Comparison of ENCODE assay signal across 1 cellular context in the genomic region with DNA sequence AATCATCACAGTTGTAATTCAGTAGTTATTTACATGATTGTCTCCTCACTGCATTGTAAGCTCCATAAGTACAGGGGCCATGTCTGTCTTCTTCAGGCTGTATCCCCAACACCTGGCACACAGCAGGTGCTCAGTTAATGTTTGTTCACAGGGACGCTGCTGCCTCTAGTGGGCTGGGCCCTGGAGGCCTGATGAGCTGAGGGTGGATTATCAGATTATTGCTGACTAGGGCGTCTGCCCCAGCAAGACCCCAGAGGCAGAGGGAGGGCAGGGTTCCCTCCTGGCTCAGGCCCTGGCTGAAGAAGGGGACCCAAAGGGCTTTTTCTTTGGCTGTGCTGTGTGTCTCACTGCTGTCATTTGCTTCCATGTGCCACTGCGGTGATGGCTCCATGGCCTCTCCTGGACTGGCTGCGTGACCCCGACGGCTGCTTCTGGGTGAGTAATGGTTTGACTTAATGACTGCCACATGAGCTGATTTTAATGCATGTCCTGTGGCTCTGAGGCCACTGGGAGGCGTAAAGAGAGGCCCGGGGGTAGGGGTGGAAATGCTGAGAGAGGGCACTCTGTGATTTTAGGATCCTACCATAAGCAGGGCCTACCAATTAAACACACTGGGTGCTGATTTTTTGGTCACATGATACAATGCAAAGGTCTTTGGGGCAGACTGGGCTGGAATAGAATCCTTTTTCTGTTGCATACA.
TF ChIP-seq lines count a peak whose summit lies in the region.

No MANE protein-coding gene starts in this region.

TF ChIP-seq in K562, 482 proteins besides CTCF, POLR2A, EP300 and RAD21 (continued from another document and continues in another):
- TF ChIP-seq, protein P1, sequence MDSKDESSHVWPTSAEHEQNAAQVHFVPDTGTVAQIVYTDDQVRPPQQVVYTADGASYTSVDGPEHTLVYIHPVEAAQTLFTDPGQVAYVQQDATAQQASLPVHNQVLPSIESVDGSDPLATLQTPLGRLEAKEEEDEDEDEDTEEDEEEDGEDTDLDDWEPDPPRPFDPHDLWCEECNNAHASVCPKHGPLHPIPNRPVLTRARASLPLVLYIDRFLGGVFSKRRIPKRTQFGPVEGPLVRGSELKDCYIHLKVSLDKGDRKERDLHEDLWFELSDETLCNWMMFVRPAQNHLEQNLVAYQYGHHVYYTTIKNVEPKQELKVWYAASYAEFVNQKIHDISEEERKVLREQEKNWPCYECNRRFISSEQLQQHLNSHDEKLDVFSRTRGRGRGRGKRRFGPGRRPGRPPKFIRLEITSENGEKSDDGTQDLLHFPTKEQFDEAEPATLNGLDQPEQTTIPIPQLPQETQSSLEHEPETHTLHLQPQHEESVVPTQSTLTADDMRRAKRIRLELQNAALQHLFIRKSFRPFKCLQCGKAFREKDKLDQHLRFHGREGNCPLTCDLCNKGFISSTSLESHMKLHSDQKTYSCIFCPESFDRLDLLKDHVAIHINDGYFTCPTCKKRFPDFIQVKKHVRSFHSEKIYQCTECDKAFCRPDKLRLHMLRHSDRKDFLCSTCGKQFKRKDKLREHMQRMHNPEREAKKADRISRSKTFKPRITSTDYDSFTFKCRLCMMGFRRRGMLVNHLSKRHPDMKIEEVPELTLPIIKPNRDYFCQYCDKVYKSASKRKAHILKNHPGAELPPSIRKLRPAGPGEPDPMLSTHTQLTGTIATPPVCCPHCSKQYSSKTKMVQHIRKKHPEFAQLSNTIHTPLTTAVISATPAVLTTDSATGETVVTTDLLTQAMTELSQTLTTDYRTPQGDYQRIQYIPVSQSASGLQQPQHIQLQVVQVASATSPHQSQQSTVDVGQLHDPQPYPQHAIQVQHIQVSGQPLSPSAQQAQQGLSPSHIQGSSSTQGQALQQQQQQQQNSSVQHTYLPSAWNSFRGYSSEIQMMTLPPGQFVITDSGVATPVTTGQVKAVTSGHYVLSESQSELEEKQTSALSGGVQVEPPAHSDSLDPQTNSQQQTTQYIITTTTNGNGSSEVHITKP (IDR thresholded peaks at IDR 0.05; ENCODE audit: partially characterized antibody) = no peak
- TF ChIP-seq KDM1A (IDR thresholded peaks at IDR 0.05) (peak; percentile 57 to 61; a peak in 2 of 4 replicates), ESRRA (IDR thresholded peaks at IDR 0.05; ENCODE audit: borderline replicate concordance, low read depth) (no peak), DIDO1 (tag; IDR thresholded peaks at IDR 0.05; ENCODE audit: low read depth) (no peak), MEIS2 (IDR thresholded peaks at IDR 0.05; ENCODE audit: partially characterized antibody) (peak; percentile 70), KLF13 (tag; IDR thresholded peaks at IDR 0.05; ENCODE audit: borderline replicate concordance, low read depth) (no peak), BCLAF1 (IDR thresholded peaks at IDR 0.05; ENCODE audit: borderline replicate concordance in 1 of 2, control insufficient read depth in 1 of 2, low read depth in 2 of 2, low read length in 1 of 2) (no peak), NONO (IDR thresholded peaks at IDR 0.05; ENCODE audit: low read depth in 2 of 2, low read length in 1 of 2) (no peak), RB1 (IDR thresholded peaks at IDR 0.05; ENCODE audit: low read depth) (no peak), ZNF143 (CRISPR knock-in tag; IDR thresholded peaks at IDR 0.05) (no peak), MYNN (IDR thresholded peaks at IDR 0.05) (no peak), MYNN (CRISPR knock-in tag; IDR thresholded peaks at IDR 0.05) (no peak), TEAD2 (tag; IDR thresholded peaks at IDR 0.05) (no peak), SAFB (IDR thresholded peaks at IDR 0.05; ENCODE audit: borderline replicate concordance, low read depth, low read length) (no peak), MYBL2 (IDR thresholded peaks at IDR 0.05; ENCODE audit: low read depth) (no peak), MYBL2 (CRISPR knock-in tag; IDR thresholded peaks at IDR 0.05; ENCODE audit: borderline replicate concordance) (no peak), ZNF696 (CRISPR knock-in tag; conservative IDR thresholded peaks at IDR 0.05) (no peak), RBFOX2 (IDR thresholded peaks at IDR 0.05; ENCODE audit: low read depth, low read length) (peak; percentile 37; the same call in 1 of the 2 replicates), RCOR1 (IDR thresholded peaks at IDR 0.05; ENCODE audit: borderline replicate concordance in 1 of 2, low read depth in 2 of 2, low read length in 2 of 2) (peak; percentile 29 to 58; a peak in 2 of 4 replicates), SMAD1 (IDR thresholded peaks at IDR 0.05; ENCODE audit: low read depth, low read length, partially characterized antibody) (peak; percentile 45), MAX (CRISPR knock-in tag; IDR thresholded peaks at IDR 0.05) (peak; percentile 54; the same call in 1 of the 2 replicates), MEF2A (IDR thresholded peaks at IDR 0.05; ENCODE audit: control insufficient read depth, low read depth, low read length) (no peak), TEAD1 (CRISPR knock-in tag; IDR thresholded peaks at IDR 0.05) (no peak), ZNF384 (IDR thresholded peaks at IDR 0.05; ENCODE audit: low read depth, low read length) (no peak), NR2C1 (IDR thresholded peaks at IDR 0.05) (no peak), NR2C1 (tag; IDR thresholded peaks at IDR 0.05) (0 out of 2 replicates have a peak, but pooled peaks have one; percentile 36), YY1 (IDR thresholded peaks at IDR 0.05; ENCODE audit: borderline replicate concordance in 1 of 3, control insufficient read depth in 1 of 3, extremely low read depth in 1 of 3, insufficient read depth in 3 of 3, insufficient read length in 1 of 3, insufficient replicate concordance in 2 of 3, low read depth in 1 of 3, low read length in 2 of 3) (peak in 1 of 3 experiments; percentile 13), MAFK (IDR thresholded peaks at IDR 0.05; ENCODE audit: low read length) (peak; percentile 35), PTRF (tag; IDR thresholded peaks at IDR 0.05) (no peak), ZC3H8 (IDR thresholded peaks at IDR 0.05) (no peak), KLF1 (tag; IDR thresholded peaks at IDR 0.05) (no peak), CHD4 (IDR thresholded peaks at IDR 0.05; ENCODE audit: insufficient read depth, insufficient replicate concordance, low read depth, low read length, poor library complexity, severe bottlenecking) (no peak), C11orf30 (IDR thresholded peaks at IDR 0.05; ENCODE audit: low read depth) (peak; percentile 80), ZFP30 (CRISPR knock-in tag; IDR thresholded peaks at IDR 0.05; ENCODE audit: borderline replicate concordance) (no peak), SMC3 (conservative IDR thresholded peaks at IDR 0.05; ENCODE audit: insufficient read depth, low read depth, low read length) (peak; percentile 53; the same call in 1 of the 2 replicates), POU5F1 (IDR thresholded peaks at IDR 0.05; ENCODE audit: borderline replicate concordance, low read depth, low read length, partially characterized antibody) (no peak)
- TF ChIP-seq, protein P2, sequence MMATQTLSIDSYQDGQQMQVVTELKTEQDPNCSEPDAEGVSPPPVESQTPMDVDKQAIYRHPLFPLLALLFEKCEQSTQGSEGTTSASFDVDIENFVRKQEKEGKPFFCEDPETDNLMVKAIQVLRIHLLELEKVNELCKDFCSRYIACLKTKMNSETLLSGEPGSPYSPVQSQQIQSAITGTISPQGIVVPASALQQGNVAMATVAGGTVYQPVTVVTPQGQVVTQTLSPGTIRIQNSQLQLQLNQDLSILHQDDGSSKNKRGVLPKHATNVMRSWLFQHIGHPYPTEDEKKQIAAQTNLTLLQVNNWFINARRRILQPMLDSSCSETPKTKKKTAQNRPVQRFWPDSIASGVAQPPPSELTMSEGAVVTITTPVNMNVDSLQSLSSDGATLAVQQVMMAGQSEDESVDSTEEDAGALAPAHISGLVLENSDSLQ (IDR thresholded peaks at IDR 0.05) = peak; percentile 46; the same call in 1 of the 2 replicates
- TF ChIP-seq, protein P3, sequence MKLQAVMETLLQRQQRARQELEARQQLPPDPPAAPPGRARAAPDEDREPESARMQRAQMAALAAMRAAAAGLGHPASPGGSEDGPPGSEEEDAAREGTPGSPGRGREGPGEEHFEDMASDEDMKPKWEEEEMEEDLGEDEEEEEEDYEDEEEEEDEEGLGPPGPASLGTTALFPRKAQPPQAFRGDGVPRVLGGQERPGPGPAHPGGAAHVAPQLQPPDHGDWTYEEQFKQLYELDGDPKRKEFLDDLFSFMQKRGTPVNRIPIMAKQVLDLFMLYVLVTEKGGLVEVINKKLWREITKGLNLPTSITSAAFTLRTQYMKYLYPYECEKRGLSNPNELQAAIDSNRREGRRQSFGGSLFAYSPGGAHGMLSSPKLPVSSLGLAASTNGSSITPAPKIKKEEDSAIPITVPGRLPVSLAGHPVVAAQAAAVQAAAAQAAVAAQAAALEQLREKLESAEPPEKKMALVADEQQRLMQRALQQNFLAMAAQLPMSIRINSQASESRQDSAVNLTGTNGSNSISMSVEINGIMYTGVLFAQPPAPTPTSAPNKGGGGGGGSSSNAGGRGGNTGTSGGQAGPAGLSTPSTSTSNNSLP (IDR thresholded peaks at IDR 0.05; ENCODE audit: borderline replicate concordance, low read depth, low read length) = peak; percentile 16; the same call in 1 of the 2 replicates
- TF ChIP-seq, protein P4, sequence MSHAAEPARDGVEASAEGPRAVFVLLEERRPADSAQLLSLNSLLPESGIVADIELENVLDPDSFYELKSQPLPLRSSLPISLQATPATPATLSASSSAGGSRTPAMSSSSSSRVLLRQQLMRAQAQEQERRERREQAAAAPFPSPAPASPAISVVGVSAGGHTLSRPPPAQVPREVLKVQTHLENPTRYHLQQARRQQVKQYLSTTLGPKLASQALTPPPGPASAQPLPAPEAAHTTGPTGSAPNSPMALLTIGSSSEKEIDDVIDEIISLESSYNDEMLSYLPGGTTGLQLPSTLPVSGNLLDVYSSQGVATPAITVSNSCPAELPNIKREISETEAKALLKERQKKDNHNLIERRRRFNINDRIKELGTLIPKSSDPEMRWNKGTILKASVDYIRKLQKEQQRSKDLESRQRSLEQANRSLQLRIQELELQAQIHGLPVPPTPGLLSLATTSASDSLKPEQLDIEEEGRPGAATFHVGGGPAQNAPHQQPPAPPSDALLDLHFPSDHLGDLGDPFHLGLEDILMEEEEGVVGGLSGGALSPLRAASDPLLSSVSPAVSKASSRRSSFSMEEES (CRISPR knock-in tag; IDR thresholded peaks at IDR 0.05) = peak; percentile 68
- TF ChIP-seq, protein P5, sequence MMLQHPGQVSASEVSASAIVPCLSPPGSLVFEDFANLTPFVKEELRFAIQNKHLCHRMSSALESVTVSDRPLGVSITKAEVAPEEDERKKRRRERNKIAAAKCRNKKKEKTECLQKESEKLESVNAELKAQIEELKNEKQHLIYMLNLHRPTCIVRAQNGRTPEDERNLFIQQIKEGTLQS (IDR thresholded peaks at IDR 0.05) = 0 out of 2 replicates have a peak, but pooled peaks have one; percentile 31
- TF ChIP-seq, protein P5 (CRISPR knock-in tag; conservative IDR thresholded peaks at IDR 0.05) = no peak
- TF ChIP-seq, protein P6, sequence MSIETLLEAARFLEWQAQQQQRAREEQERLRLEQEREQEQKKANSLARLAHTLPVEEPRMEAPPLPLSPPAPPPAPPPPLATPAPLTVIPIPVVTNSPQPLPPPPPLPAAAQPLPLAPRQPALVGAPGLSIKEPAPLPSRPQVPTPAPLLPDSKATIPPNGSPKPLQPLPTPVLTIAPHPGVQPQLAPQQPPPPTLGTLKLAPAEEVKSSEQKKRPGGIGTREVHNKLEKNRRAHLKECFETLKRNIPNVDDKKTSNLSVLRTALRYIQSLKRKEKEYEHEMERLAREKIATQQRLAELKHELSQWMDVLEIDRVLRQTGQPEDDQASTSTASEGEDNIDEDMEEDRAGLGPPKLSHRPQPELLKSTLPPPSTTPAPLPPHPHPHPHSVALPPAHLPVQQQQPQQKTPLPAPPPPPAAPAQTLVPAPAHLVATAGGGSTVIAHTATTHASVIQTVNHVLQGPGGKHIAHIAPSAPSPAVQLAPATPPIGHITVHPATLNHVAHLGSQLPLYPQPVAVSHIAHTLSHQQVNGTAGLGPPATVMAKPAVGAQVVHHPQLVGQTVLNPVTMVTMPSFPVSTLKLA (conservative IDR thresholded peaks at IDR 0.05) = peak; percentile 15 to 42; a peak in 1 of 4 replicates
- TF ChIP-seq, protein P7, sequence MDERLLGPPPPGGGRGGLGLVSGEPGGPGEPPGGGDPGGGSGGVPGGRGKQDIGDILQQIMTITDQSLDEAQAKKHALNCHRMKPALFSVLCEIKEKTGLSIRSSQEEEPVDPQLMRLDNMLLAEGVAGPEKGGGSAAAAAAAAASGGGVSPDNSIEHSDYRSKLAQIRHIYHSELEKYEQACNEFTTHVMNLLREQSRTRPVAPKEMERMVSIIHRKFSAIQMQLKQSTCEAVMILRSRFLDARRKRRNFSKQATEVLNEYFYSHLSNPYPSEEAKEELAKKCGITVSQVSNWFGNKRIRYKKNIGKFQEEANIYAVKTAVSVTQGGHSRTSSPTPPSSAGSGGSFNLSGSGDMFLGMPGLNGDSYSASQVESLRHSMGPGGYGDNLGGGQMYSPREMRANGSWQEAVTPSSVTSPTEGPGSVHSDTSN (CRISPR knock-in tag; IDR thresholded peaks at IDR 0.05; ENCODE audit: low read depth) = no peak
- TF ChIP-seq, protein P7 (tag; conservative IDR thresholded peaks at IDR 0.05; ENCODE audit: low read depth) = peak; percentile 50; the same call in 1 of the 2 replicates
